In the genomic region with DNA sequence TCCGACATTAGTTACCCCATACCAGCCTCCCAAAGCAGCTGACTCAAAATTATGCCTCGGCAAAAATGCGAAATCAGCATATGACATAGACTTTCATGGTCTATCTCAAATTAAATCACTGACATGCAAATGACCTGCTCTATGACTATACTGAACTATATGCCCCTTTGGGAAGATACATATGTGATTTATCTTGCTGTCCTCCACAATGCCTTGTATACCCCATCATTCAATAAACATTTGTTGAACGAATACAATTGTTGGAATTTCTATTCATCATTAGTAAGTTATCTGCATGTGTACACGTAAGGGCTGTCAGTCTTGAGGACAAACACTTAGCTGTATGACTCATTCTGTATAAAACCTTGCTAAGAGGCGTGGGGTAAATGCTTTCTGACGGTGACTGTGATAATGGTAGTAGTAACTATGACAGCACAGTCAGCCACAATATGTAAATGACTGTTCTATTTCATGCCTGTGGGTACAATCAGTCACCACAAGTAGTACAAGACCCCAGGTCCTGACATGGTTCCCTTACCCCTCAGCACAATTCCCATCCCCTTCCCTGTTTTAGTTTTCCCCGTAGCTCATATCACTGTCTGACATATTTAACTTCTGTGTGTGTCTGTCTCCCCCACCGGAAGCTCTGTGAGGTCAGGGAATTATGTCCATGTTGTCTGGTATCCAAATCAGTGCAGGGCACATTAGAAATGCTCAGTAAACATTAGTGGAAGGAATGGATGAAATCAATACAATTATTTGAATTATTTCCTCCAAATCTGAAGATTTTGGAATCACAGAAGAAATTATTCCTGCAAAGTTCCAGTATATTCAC, we compare ENCODE assay signal across 9 cellular contexts. TPM values are rescaled to one million over a fixed set of nuclear protein-coding genes. Genes with fewer than 3 reads are reported as not detected.
A peak's percentile ranks its signal among the peaks of the same experiment; 100 is the strongest.
DNase-seq lines count a peak whose midpoint lies in the region; ATAC-seq and TF ChIP-seq lines count a peak whose summit lies in the region.
"Had no signal": no experiment of that assay in that cellular context is flagged by ENCODE, and none has a peak within 500 bp of the region (broad histone marks: within the 10 kb centered on the region; RNA-seq: fewer than 3 reads in every experiment).

No MANE protein-coding gene starts in this region.

- no peak overlapping the region for H3K27ac Mint-ChIP-seq in activated CD8-positive, alpha-beta T cell treated with anti-CD3 and anti-CD28 coated beads, Interleukin-2, amount 10 ng/mL, durations not matched to agents 7 days and 5 days
- no peak overlapping the region for H3K27ac Mint-ChIP-seq in endodermal cell

- H3K9ac ChIP-seq in adipocyte (ENCODE audit: low read length) (no peak overlapping the region), endodermal cell (ENCODE audit: extremely low read depth, low read length, poor library complexity, severe bottlenecking) (no peak overlapping the region)

- no peak for ATAC-seq in activated CD8-positive, alpha-beta T cell treated with anti-CD3 and anti-CD28 coated beads, Interleukin-2, amount 10 ng/mL, durations not matched to agents 7 days and 5 days
- no peak for ATAC-seq in HG03280 (IDR thresholded peaks at IDR 0.05; ENCODE audit: unreplicated experiment)

- H3K4me1 Mint-ChIP-seq in activated CD8-positive, alpha-beta T cell treated with anti-CD3 and anti-CD28 coated beads, Interleukin-2, amount 10 ng/mL, durations not matched to agents 7 days and 5 days (ENCODE audit: low read depth) = no peaks in the 10 kb centered on the region
- H3K4me1 Mint-ChIP-seq in endodermal cell = peaks cover 12% of the 10 kb centered on the region

- TF ChIP-seq CTCF in AG10803 (conservative IDR thresholded peaks at IDR 0.05; ENCODE audit: low read length) (no peak), endodermal cell (conservative IDR thresholded peaks at IDR 0.05) (no peak)

- no peaks in the 10 kb centered on the region for H3K27me3 ChIP-seq in adipocyte (replicated peaks; ENCODE audit: control insufficient read depth, insufficient read depth, low read length)
- no peaks in the 10 kb centered on the region for H3K27me3 ChIP-seq in endodermal cell (ENCODE audit: control insufficient read depth, insufficient read depth, low read length, poor library complexity, severe bottlenecking)

- POLR2A ChIA-PET in HEK293T (lab: Yijun Ruan, JAX) = no interaction called here
- POLR2A ChIA-PET in activated CD8-positive, alpha-beta T cell treated with anti-CD3 and anti-CD28 coated beads, Interleukin-2, amount 10 ng/mL, durations not matched to agents 7 days and 5 days (lab: Charles Lee) = no interaction called here

- no peaks in the 10 kb centered on the region for H3K9me3 Mint-ChIP-seq in activated CD8-positive, alpha-beta T cell treated with anti-CD3 and anti-CD28 coated beads, Interleukin-2, amount 10 ng/mL, durations not matched to agents 7 days and 5 days (ENCODE audit: insufficient read depth)
- H3K9me3 Mint-ChIP-seq in endodermal cell = no peaks in the 10 kb centered on the region

- H3K4me1 ChIP-seq in adipocyte (ENCODE audit: control insufficient read depth, insufficient read depth, low read length) (peaks cover 23% of the 10 kb centered on the region), endodermal cell (ENCODE audit: control insufficient read depth, insufficient read depth, low read length) (peaks cover 8% of the 10 kb centered on the region)

- H3K27me3 Mint-ChIP-seq in activated CD8-positive, alpha-beta T cell treated with anti-CD3 and anti-CD28 coated beads, Interleukin-2, amount 10 ng/mL, durations not matched to agents 7 days and 5 days (ENCODE audit: low read depth) = peaks cover 7% of the 10 kb centered on the region
- H3K27me3 Mint-ChIP-seq in endodermal cell (ENCODE audit: insufficient read depth) = no peaks in the 10 kb centered on the region

- H3K36me3 Mint-ChIP-seq in activated CD8-positive, alpha-beta T cell treated with anti-CD3 and anti-CD28 coated beads, Interleukin-2, amount 10 ng/mL, durations not matched to agents 7 days and 5 days (ENCODE audit: low read depth) = no peaks in the 10 kb centered on the region
- H3K36me3 Mint-ChIP-seq in endodermal cell (ENCODE audit: low read depth) = no peaks in the 10 kb centered on the region

- H3K9me3 ChIP-seq in adipocyte (ENCODE audit: control insufficient read depth, low read length) (no peaks in the 10 kb centered on the region), endodermal cell (ENCODE audit: control insufficient read depth, low read length) (no peaks in the 10 kb centered on the region)

- DNase-seq in AG10803 (ENCODE audit: low read depth) = peak; percentile 91
- DNase-seq in HEK293T (ENCODE audit: extremely low spot score) = peak; percentile 21
- DNase-seq in adipocyte (ENCODE audit: low read depth) = peak; percentile 82
- DNase-seq in kidney glomerular epithelial cell (lab: John Stamatoyannopoulos, UW) = peak; percentile 87
- no peak for DNase-seq in activated CD8-positive, alpha-beta T cell treated with anti-CD3 and anti-CD28 coated beads, Interleukin-2, amount 10 ng/mL, durations not matched to agents 7 days and 5 days
- DNase-seq in endodermal cell = no peak
- DNase-seq in mesenteric fat pad (ENCODE audit: low spot score) = no peak
- DNase-seq: stimulated activated CD4-positive, alpha-beta T cell treated with anti-CD3 and anti-CD28 coated beads, Interleukin-4, amount 100 ng/mL, for 1 hour had no signal

- 90 to 96% methylated on average over 3 to 8 of the region's 9 CpGs for WGBS in endodermal cell (ENCODE audit: insufficient coverage in 1 of 2, insufficient read length in 1 of 2), 2 experiments

- H3K4me3 ChIP-seq in AG10803 (ENCODE audit: low read length) (no peak overlapping the region), adipocyte (ENCODE audit: low read length) (no peak overlapping the region), endodermal cell (ENCODE audit: low read length) (no peak overlapping the region)

- no peak overlapping the region for H3K27ac ChIP-seq in endodermal cell (ENCODE audit: low read depth, low read length)

- H3K36me3 ChIP-seq in adipocyte (ENCODE audit: control insufficient read depth, insufficient read depth, low read length, severe bottlenecking) = no peaks in the 10 kb centered on the region
- H3K36me3 ChIP-seq in endodermal cell (ENCODE audit: control insufficient read depth, insufficient read depth, low read length) = no peaks in the 10 kb centered on the region

- CTCF ChIA-PET in HEK293T (lab: Yijun Ruan, JAX) = interaction anchor here (0.7 to 1.0 kb wide), 2 partner anchors 17 to 25 kb away, joined by 3 to 4 read pairs; no protein-coding TSS in a partner anchor
- CTCF ChIA-PET in activated CD8-positive, alpha-beta T cell treated with anti-CD3 and anti-CD28 coated beads, Interleukin-2, amount 10 ng/mL, durations not matched to agents 7 days and 5 days (lab: Charles Lee) = no interaction called here

- no peak overlapping the region for H3K4me3 Mint-ChIP-seq in activated CD8-positive, alpha-beta T cell treated with anti-CD3 and anti-CD28 coated beads, Interleukin-2, amount 10 ng/mL, durations not matched to agents 7 days and 5 days
- H3K4me3 Mint-ChIP-seq in endodermal cell = no peak overlapping the region

TF ChIP-seq in HEK293T, 16 proteins besides CTCF, POLR2A, EP300 and RAD21:
- TF ChIP-seq FOXK2 (IDR thresholded peaks at IDR 0.05) (no peak), ARNT (IDR thresholded peaks at IDR 0.05) (no peak), ELF4 (IDR thresholded peaks at IDR 0.05) (no peak), ZNF384 (IDR thresholded peaks at IDR 0.05) (no peak), HDGF (IDR thresholded peaks at IDR 0.05; ENCODE audit: borderline replicate concordance) (no peak), SP1 (IDR thresholded peaks at IDR 0.05) (no peak), NFRKB (IDR thresholded peaks at IDR 0.05) (no peak), FOXM1 (IDR thresholded peaks at IDR 0.05; ENCODE audit: borderline replicate concordance) (no peak), TARDBP (IDR thresholded peaks at IDR 0.05) (no peak), SUZ12 (IDR thresholded peaks at IDR 0.05) (no peak), FOXA1 (IDR thresholded peaks at IDR 0.05) (no peak), BHLHE40 (IDR thresholded peaks at IDR 0.05; ENCODE audit: borderline replicate concordance) (no peak), LEF1 (IDR thresholded peaks at IDR 0.05; ENCODE audit: borderline replicate concordance) (no peak)
- TF ChIP-seq, protein P1, sequence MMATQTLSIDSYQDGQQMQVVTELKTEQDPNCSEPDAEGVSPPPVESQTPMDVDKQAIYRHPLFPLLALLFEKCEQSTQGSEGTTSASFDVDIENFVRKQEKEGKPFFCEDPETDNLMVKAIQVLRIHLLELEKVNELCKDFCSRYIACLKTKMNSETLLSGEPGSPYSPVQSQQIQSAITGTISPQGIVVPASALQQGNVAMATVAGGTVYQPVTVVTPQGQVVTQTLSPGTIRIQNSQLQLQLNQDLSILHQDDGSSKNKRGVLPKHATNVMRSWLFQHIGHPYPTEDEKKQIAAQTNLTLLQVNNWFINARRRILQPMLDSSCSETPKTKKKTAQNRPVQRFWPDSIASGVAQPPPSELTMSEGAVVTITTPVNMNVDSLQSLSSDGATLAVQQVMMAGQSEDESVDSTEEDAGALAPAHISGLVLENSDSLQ (IDR thresholded peaks at IDR 0.05) = no peak

RNA-seq across cellular contexts. Expression of a gene that starts 42.8 kb away (rescaled TPM):
- total RNA-seq in activated CD8-positive, alpha-beta T cell treated with anti-CD3 and anti-CD28 coated beads, Interleukin-2, amount 10 ng/mL, durations not matched to agents 7 days and 5 days = not detected
- total RNA-seq in endodermal cell = 1 to 10 TPM in 1 of 2 donors, under 1 TPM in 1; 0.64 to 1.5 TPM
- polyA plus RNA-seq in endodermal cell (2013, experiment 1 of 2) = 5.1 TPM
- 6.2 TPM for polyA plus RNA-seq in endodermal cell (2013, experiment 2 of 2)
- total RNA-seq in mesenteric fat pad = 2.4 TPM

Comparison
In these comparisons a context has a peak if more than half of its experiments do, and no peak if none do; other contexts are left out.
1. DNase-seq: peak in AG10803 (single experiment), HEK293T (single experiment), adipocyte (single experiment) and kidney glomerular epithelial cell (single experiment); none in activated CD8-positive, alpha-beta T cell treated with anti-CD3 and anti-CD28 coated beads, Interleukin-2, amount 10 ng/mL, durations not matched to agents 7 days and 5 days (single experiment), endodermal cell (single experiment) and mesenteric fat pad (single experiment).